Comparison of ENCODE assay signal across 19 cellular contexts in genomic region chr4:76953956-76954355, GRCh38. TPM values are rescaled to one million over a fixed set of nuclear protein-coding genes. Genes with fewer than 3 reads are reported as not detected.
DNase-seq lines count a peak whose midpoint lies in the region; TF ChIP-seq lines count a peak whose summit lies in the region.
"Had no signal": no experiment of that assay in that cellular context is flagged by ENCODE, and none has a peak within 500 bp of the region (broad histone marks: within the 10 kb centered on the region; RNA-seq: fewer than 3 reads in every experiment).

No MANE protein-coding gene starts in this region.

- no peaks in the 10 kb centered on the region for H3K36me3 ChIP-seq in HEK293 (ENCODE audit: control insufficient read depth in 2 of 2, insufficient read depth in 1 of 2, low read length in 2 of 2)
- H3K36me3 ChIP-seq in adipocyte (ENCODE audit: control insufficient read depth, insufficient read depth, low read length, severe bottlenecking) = peaks cover 35% of the 10 kb centered on the region
- peaks cover 25% of the 10 kb centered on the region for H3K36me3 ChIP-seq in skeletal muscle satellite cell (ENCODE audit: insufficient read depth, low read length)
- H3K36me3 ChIP-seq: BE2C had no signal

- in situ Hi-C loops in G401 (cut with HindIII; ENCODE audit: low sequenced_read_pairs) = no loop called here

- H3K4me3 ChIP-seq in HEK293 (ENCODE audit: low read depth, low read length) = no peak overlapping the region
- peak overlapping the region; percentile 89 for H3K4me3 ChIP-seq in adipocyte (ENCODE audit: low read length)
- no peak overlapping the region for H3K4me3 ChIP-seq in fibroblast of mammary gland (ENCODE audit: control insufficient read depth, low read depth, low read length)
- H3K4me3 ChIP-seq in skeletal muscle satellite cell (ENCODE audit: low read length) = no peak overlapping the region

- H3K9me3 ChIP-seq in HEK293 (ENCODE audit: control insufficient read depth, insufficient read depth, low read depth, low read length) = no peaks in the 10 kb centered on the region
- H3K9me3 ChIP-seq in adipocyte (ENCODE audit: control insufficient read depth, low read length) = no peaks in the 10 kb centered on the region
- no peaks in the 10 kb centered on the region for H3K9me3 ChIP-seq in skeletal muscle satellite cell (replicated peaks; ENCODE audit: low read length)
- H3K9me3 ChIP-seq: BE2C had no signal

- H3K27ac ChIP-seq in HEK293 (ENCODE audit: extremely low read depth, low read depth, low read length) = no peak overlapping the region

- H3K4me1 ChIP-seq in HEK293 (ENCODE audit: control insufficient read depth, insufficient read depth, low read length) = no peaks in the 10 kb centered on the region
- peaks cover 58% of the 10 kb centered on the region for H3K4me1 ChIP-seq in adipocyte (ENCODE audit: control insufficient read depth, insufficient read depth, low read length)
- peaks cover 40% of the 10 kb centered on the region for H3K4me1 ChIP-seq in skeletal muscle satellite cell (ENCODE audit: control insufficient read depth, insufficient read depth, low read length)

- H3K4me2 ChIP-seq in skeletal muscle satellite cell (ENCODE audit: low read length) = peak overlapping the region; percentile 23

- DNase-seq in adipocyte (ENCODE audit: low read depth) (no peak), fibroblast of mammary gland (ENCODE audit: low read depth) (peak; percentile 61), NCI-H82 (lab: John Stamatoyannopoulos, UW) (no peak), G401 (ENCODE audit: low spot score) (no peak)
- no peak for DNase-seq in activated CD4-positive, alpha-beta T cell treated with anti-CD3 and anti-CD28 coated beads, Interleukin-2, amount 50 U/mL, for 1 hour
- DNase-seq: ACHN; Calu3; CD4-positive, alpha-beta memory T cell; DMS53; H7; Kasumi-1; NCI-H187; NCI-H345; NCI-H526 treated with DMSO at 0.1 percent for 48 hours; SHP77 treated with DMSO at 0.1 percent for 48 hours had no signal

- CTCF ChIA-PET in HEK293 (lab: Yijun Ruan, JAX) = no interaction called here

- H3K27me3 ChIP-seq in adipocyte (replicated peaks; ENCODE audit: control insufficient read depth, insufficient read depth, low read length) = no peaks in the 10 kb centered on the region
- no peaks in the 10 kb centered on the region for H3K27me3 ChIP-seq in skeletal muscle satellite cell (ENCODE audit: control insufficient read depth, insufficient read depth, low read length)
- H3K27me3 ChIP-seq: BE2C had no signal

- H3K9ac ChIP-seq in adipocyte (ENCODE audit: low read length) (peak overlapping the region; percentile 11), skeletal muscle satellite cell (ENCODE audit: low read depth, low read length) (no peak overlapping the region)

- no peak for TF ChIP-seq CTCF in HEK293 (tag by site-specific recombination; IDR thresholded peaks at IDR 0.05)
- TF ChIP-seq CTCF in fibroblast of mammary gland (conservative IDR thresholded peaks at IDR 0.05; ENCODE audit: control insufficient read depth, insufficient read depth, low read depth, low read length) = no peak

- POLR2A ChIA-PET in HEK293 (lab: Yijun Ruan, JAX) = no interaction called here

TF ChIP-seq in HEK293, 187 proteins besides CTCF, POLR2A, EP300 and RAD21:
- TF ChIP-seq ZBTB17 (tag by site-specific recombination; IDR thresholded peaks at IDR 0.05) = peak; percentile 53; the same call in 1 of the 2 replicates
- no peak for TF ChIP-seq ZNF596 (tag by site-specific recombination; IDR thresholded peaks at IDR 0.05)
- TF ChIP-seq ZNF660 (tag by site-specific recombination; IDR thresholded peaks at IDR 0.05) = 0 out of 2 replicates have a peak, but pooled peaks have one; percentile 24
- TF ChIP-seq ZNF394 (tag by site-specific recombination; IDR thresholded peaks at IDR 0.05; ENCODE audit: borderline replicate concordance) = no peak
- no peak for TF ChIP-seq INSM2 (tag by site-specific recombination; IDR thresholded peaks at IDR 0.05)
- no peak for TF ChIP-seq ZNF362 (tag by site-specific recombination; IDR thresholded peaks at IDR 0.05)

RNA-seq across cellular contexts. Expression of gene SEPTIN11, which starts 4.4 kb away (rescaled TPM):
- 107 and 109 TPM in 2 replicates for total RNA-seq in skeletal muscle satellite cell (2012; rRNA removed)
- 22.8 and 31.7 TPM in 2 replicates for total RNA-seq in G401 (2014; rRNA removed; shearing (Covaris generic))

RNA-seq across cellular contexts. Expression of gene SOWAHB, which starts 56.0 kb away (rescaled TPM):
- total RNA-seq in skeletal muscle satellite cell (2012; rRNA removed) = not detected in 2 replicates
- 0.27 and 0.86 TPM in 2 replicates for total RNA-seq in G401 (2014; rRNA removed; shearing (Covaris generic))
- total RNA-seq: CD4-positive, alpha-beta memory T cell; RPMI7951 had no signal
